8 cellular contexts compared by ENCODE assay signal in genomic region chr12:98373019-98373554, GRCh38.
A peak's percentile ranks its signal among the peaks of the same experiment; 100 is the strongest.
DNase-seq lines count a peak whose midpoint lies in the region; ATAC-seq and TF ChIP-seq lines count a peak whose summit lies in the region.

No MANE protein-coding gene starts in this region.

- H3K4me1 ChIP-seq in upper lobe of left lung = no peaks in the 10 kb centered on the region

- H3K27ac ChIP-seq in SU-DHL-6 (ENCODE audit: low read depth, low read length) (no peak overlapping the region), upper lobe of left lung (no peak overlapping the region)

- ATAC-seq in GM21367 (IDR thresholded peaks at IDR 0.05; ENCODE audit: unreplicated experiment) = peak; percentile 60
- ATAC-seq in upper lobe of left lung (ENCODE audit: low FRiP score in 2 of 2) = peak in 1 of 2 donors; percentile 61
- ATAC-seq in GM19467 (IDR thresholded peaks at IDR 0.05; ENCODE audit: unreplicated experiment) = no peak

- no peak overlapping the region for H3K4me3 Mint-ChIP-seq in CD14-positive monocyte
- no peak overlapping the region for H3K4me3 Mint-ChIP-seq in glutamatergic neuron (ENCODE audit: unreplicated experiment)
- H3K4me3 Mint-ChIP-seq in activated naive CD4-positive, alpha-beta T cell treated with anti-CD3 and anti-CD28 coated beads for 36 hours = no peak overlapping the region

- H4K20me1 ChIP-seq in SU-DHL-6 (ENCODE audit: low read depth, low read length) = no peaks in the 10 kb centered on the region

- intact Hi-C loops in CD14-positive monocyte (cut with micrococcal nuclease) = no loop called here
- intact Hi-C loops in activated naive CD4-positive, alpha-beta T cell treated with anti-CD3 and anti-CD28 coated beads for 36 hours (cut with micrococcal nuclease) = loop anchor here (1.0 to 2.0 kb wide), 2 partner anchors 24 to 1794 kb away; no protein-coding TSS in a partner anchor

- H3K79me2 ChIP-seq in SU-DHL-6 (ENCODE audit: insufficient read depth, low read length) = no peaks in the 10 kb centered on the region

- H2AFZ ChIP-seq in SU-DHL-6 (ENCODE audit: low read depth, low read length, severe bottlenecking) = no peak overlapping the region

- H3K27me3 ChIP-seq in SU-DHL-6 (ENCODE audit: low read length) = no peaks in the 10 kb centered on the region
- no peaks in the 10 kb centered on the region for H3K27me3 ChIP-seq in upper lobe of left lung

- no peak for TF ChIP-seq EP300 in upper lobe of left lung (IDR thresholded peaks at IDR 0.05)

- DNase-seq in CD14-positive monocyte (ENCODE audit: low spot score) (no peak), NCI-H1694 treated with DMSO at 0.1 percent for 48 hours (lab: John Stamatoyannopoulos, UW) (peak; percentile 76), glutamatergic neuron (no peak), upper lobe of left lung (no peak)
- no peak for DNase-seq in activated naive CD4-positive, alpha-beta T cell treated with anti-CD3 and anti-CD28 coated beads for 36 hours

- no peak overlapping the region for H3K9ac ChIP-seq in SU-DHL-6 (ENCODE audit: low read length)

- CTCF ChIA-PET in activated naive CD4-positive, alpha-beta T cell treated with anti-CD3 and anti-CD28 coated beads for 36 hours (lab: Charles Lee) = no interaction called here

- TF ChIP-seq CTCF in CD14-positive monocyte (IDR thresholded peaks at IDR 0.05) (peak; percentile 39), SU-DHL-6 (IDR thresholded peaks at IDR 0.05; ENCODE audit: insufficient read depth, low read length, poor library complexity, severe bottlenecking) (peak; percentile 23), glutamatergic neuron (IDR thresholded peaks at IDR 0.05; ENCODE audit: partially characterized antibody, unreplicated experiment) (peak; percentile 63), upper lobe of left lung (IDR thresholded peaks at IDR 0.05) (peak in 5 of 6 experiments; percentile 16 to 50 (median 47))

- H3K9me3 ChIP-seq in SU-DHL-6 (ENCODE audit: insufficient read depth, low read length) (no peaks in the 10 kb centered on the region), upper lobe of left lung (no peaks in the 10 kb centered on the region)

- H3K9me3 Mint-ChIP-seq in CD14-positive monocyte (peaks cover 0 to 1% (median 0%) of the 10 kb centered on the region in 7 donors), glutamatergic neuron (ENCODE audit: unreplicated experiment) (no peaks in the 10 kb centered on the region)
- no peaks in the 10 kb centered on the region for H3K9me3 Mint-ChIP-seq in activated naive CD4-positive, alpha-beta T cell treated with anti-CD3 and anti-CD28 coated beads for 36 hours

- H3K36me3 Mint-ChIP-seq in CD14-positive monocyte (no peaks in the 10 kb centered on the region), glutamatergic neuron (ENCODE audit: unreplicated experiment) (no peaks in the 10 kb centered on the region)
- no peaks in the 10 kb centered on the region for H3K36me3 Mint-ChIP-seq in activated naive CD4-positive, alpha-beta T cell treated with anti-CD3 and anti-CD28 coated beads for 36 hours (ENCODE audit: low read depth)

- H3K27ac Mint-ChIP-seq in CD14-positive monocyte = peak overlapping the region in 2 of 7 donors; percentile 19 to 73
- H3K27ac Mint-ChIP-seq in glutamatergic neuron (ENCODE audit: unreplicated experiment) = no peak overlapping the region
- H3K27ac Mint-ChIP-seq in activated naive CD4-positive, alpha-beta T cell treated with anti-CD3 and anti-CD28 coated beads for 36 hours = no peak overlapping the region

- no peak overlapping the region for H3K4me2 ChIP-seq in SU-DHL-6 (ENCODE audit: low read depth, low read length, poor library complexity, severe bottlenecking)

- H3K27me3 Mint-ChIP-seq in CD14-positive monocyte (ENCODE audit: low read depth in 3 of 3) = peaks cover 9 to 22% (median 11%) of the 10 kb centered on the region in 3 donors
- H3K27me3 Mint-ChIP-seq in glutamatergic neuron (ENCODE audit: unreplicated experiment) = no peaks in the 10 kb centered on the region
- peaks cover 30% of the 10 kb centered on the region for H3K27me3 Mint-ChIP-seq in activated naive CD4-positive, alpha-beta T cell treated with anti-CD3 and anti-CD28 coated beads for 36 hours (ENCODE audit: low read depth)

- WGBS in upper lobe of left lung, 2 donors = 53 to 59% methylated on average over 2 of the region's 2 CpGs

- no peaks in the 10 kb centered on the region for H3F3A ChIP-seq in SU-DHL-6 (ENCODE audit: insufficient read depth)

- H3K36me3 ChIP-seq in SU-DHL-6 (ENCODE audit: low read length) = no peaks in the 10 kb centered on the region
- no peaks in the 10 kb centered on the region for H3K36me3 ChIP-seq in upper lobe of left lung

- TF ChIP-seq POLR2A in upper lobe of left lung (IDR thresholded peaks at IDR 0.05) = no peak

- H3K9me2 ChIP-seq in SU-DHL-6 (replicated peaks; ENCODE audit: insufficient read depth, low read length) = no peaks in the 10 kb centered on the region

- H3K4me3 ChIP-seq in SU-DHL-6 (ENCODE audit: insufficient read depth, low read length, poor library complexity, severe bottlenecking) = no peak overlapping the region
- H3K4me3 ChIP-seq in upper lobe of left lung = no peak overlapping the region

- H3K4me1 Mint-ChIP-seq in CD14-positive monocyte = peaks cover 6% of the 10 kb centered on the region
- peaks cover 22% of the 10 kb centered on the region for H3K4me1 Mint-ChIP-seq in glutamatergic neuron (ENCODE audit: low read depth, unreplicated experiment)
- H3K4me1 Mint-ChIP-seq in activated naive CD4-positive, alpha-beta T cell treated with anti-CD3 and anti-CD28 coated beads for 36 hours (ENCODE audit: low read depth) = peaks cover 9% of the 10 kb centered on the region
